11 cellular contexts compared by ENCODE assay signal in genomic region chr6:6697620-6698019, GRCh38.
DNase-seq lines count a peak whose midpoint lies in the region; ATAC-seq and TF ChIP-seq lines count a peak whose summit lies in the region.
"Had no signal": no experiment of that assay in that cellular context is flagged by ENCODE, and none has a peak within 500 bp of the region (broad histone marks: within the 10 kb centered on the region; RNA-seq: fewer than 3 reads in every experiment).

No MANE protein-coding gene starts in this region.

- intact Hi-C loops in psoas muscle (cut with DNase I) = no loop called here

- no peak overlapping the region for H2AK5ac ChIP-seq in trophoblast cell (ENCODE audit: low read length)

- no CpG with 5 or more reads among the region's 3 CpGs for WGBS in trophoblast cell (ENCODE audit: extremely low coverage, insufficient coverage, insufficient read length)
- 82 to 92% (median 92%) methylated on average over 3 of the region's 3 CpGs for WGBS in psoas muscle, 3 donors

- no peak overlapping the region for H3K4me2 ChIP-seq in trophoblast cell (ENCODE audit: low read length)
- H3K4me2 ChIP-seq: KMS-11 had no signal

- H3K36me3 Mint-ChIP-seq in activated T-cell treated with anti-CD3 and anti-CD28 coated beads, Interleukin-2, amount 50 U/mL, for 4 hours (ENCODE audit: insufficient read depth) = no peaks in the 10 kb centered on the region

- no peaks in the 10 kb centered on the region for H3K27me3 ChIP-seq in trophoblast cell (ENCODE audit: insufficient read depth, low read length)
- H3K27me3 ChIP-seq in psoas muscle (ENCODE audit: insufficient read depth in 3 of 3, low read length in 2 of 3) = no peaks in the 10 kb centered on the region
- H3K27me3 ChIP-seq: upper lobe of right lung had no signal

- no peak overlapping the region for H3K27ac ChIP-seq in trophoblast cell (ENCODE audit: low read depth, low read length)
- H3K27ac ChIP-seq in psoas muscle = no peak overlapping the region
- H3K27ac ChIP-seq: 22Rv1, KMS-11 had no signal

- H2AFZ ChIP-seq in trophoblast cell (ENCODE audit: insufficient read depth, low read length, poor library complexity) = no peak overlapping the region

- H2BK120ac ChIP-seq in trophoblast cell (ENCODE audit: insufficient read depth, low read length, poor library complexity) = no peak overlapping the region

- H2BK12ac ChIP-seq in trophoblast cell (ENCODE audit: low read length) = no peak overlapping the region

- TF ChIP-seq CTCF in psoas muscle (IDR thresholded peaks at IDR 0.05) = no peak

- no peak overlapping the region for H3K9ac ChIP-seq in trophoblast cell (ENCODE audit: low read length)
- H3K9ac ChIP-seq: KMS-11 had no signal

- H3K9me3 ChIP-seq in trophoblast cell (ENCODE audit: insufficient read depth, low read depth, low read length) (no peaks in the 10 kb centered on the region), psoas muscle (no peaks in the 10 kb centered on the region)
- H3K9me3 ChIP-seq: upper lobe of right lung had no signal

- H2BK5ac ChIP-seq in trophoblast cell (ENCODE audit: low read depth, low read length, poor library complexity) = no peak overlapping the region

- no peaks in the 10 kb centered on the region for H3K79me2 ChIP-seq in trophoblast cell (ENCODE audit: control insufficient read depth, insufficient read depth, low read length, poor library complexity)

- no peak overlapping the region for H3K4ac ChIP-seq in trophoblast cell (ENCODE audit: low read depth, low read length)

- H3K27me3 Mint-ChIP-seq in activated T-cell treated with anti-CD3 and anti-CD28 coated beads, Interleukin-2, amount 50 U/mL, for 4 hours (ENCODE audit: low read depth) = peaks cover 7% of the 10 kb centered on the region

- ATAC-seq in esophagus mucosa = peak; percentile 39
- ATAC-seq in psoas muscle = no peak
- ATAC-seq in activated T-cell treated with anti-CD3 and anti-CD28 coated beads, Interleukin-2, amount 50 U/mL, for 4 hours = no peak

- no peaks in the 10 kb centered on the region for H3K36me3 ChIP-seq in trophoblast cell (ENCODE audit: control insufficient read depth in 1 of 2, insufficient read depth in 2 of 2, low read length in 2 of 2)
- H3K36me3 ChIP-seq in psoas muscle (ENCODE audit: insufficient read depth in 1 of 2, low read depth in 1 of 2) = no peaks in the 10 kb centered on the region
- H3K36me3 ChIP-seq: upper lobe of right lung had no signal

- no peak overlapping the region for H4K12ac ChIP-seq in trophoblast cell (ENCODE audit: low read depth, low read length)

- no peak overlapping the region for H3K23ac ChIP-seq in trophoblast cell (ENCODE audit: low read length)

- no peak overlapping the region for H4K8ac ChIP-seq in trophoblast cell (ENCODE audit: low read depth, low read length)

- H3K18ac ChIP-seq in trophoblast cell (ENCODE audit: low read length) = no peak overlapping the region

- no peaks in the 10 kb centered on the region for H3K79me1 ChIP-seq in trophoblast cell (ENCODE audit: low read length)

- DNase-seq in DMS 273 (lab: John Stamatoyannopoulos, UW; ENCODE audit: unreplicated experiment) = peak; percentile 25
- DNase-seq in DMS 273 treated with DMSO at 0.1 percent for 48 hours (lab: John Stamatoyannopoulos, UW) = no peak
- peak; percentile 77 for DNase-seq in NCI-H2171 treated with DMSO at 0.1 percent for 48 hours (lab: John Stamatoyannopoulos, UW)
- peak; percentile 87 to 97 for DNase-seq in trophoblast cell
- DNase-seq in iPS-NIHi7 (ENCODE audit: extremely low spot score) = no peak
- no peak for DNase-seq in psoas muscle
- DNase-seq in activated T-cell treated with anti-CD3 and anti-CD28 coated beads, Interleukin-2, amount 50 U/mL, for 4 hours = no peak

- no peaks in the 10 kb centered on the region for H3K9me3 Mint-ChIP-seq in activated T-cell treated with anti-CD3 and anti-CD28 coated beads, Interleukin-2, amount 50 U/mL, for 4 hours

- H3K4me3 ChIP-seq in trophoblast cell (ENCODE audit: low read depth, low read length) = no peak overlapping the region
- no peak overlapping the region for H3K4me3 ChIP-seq in psoas muscle
- H3K4me3 ChIP-seq: upper lobe of right lung had no signal

- H3K4me1 ChIP-seq in trophoblast cell (ENCODE audit: control insufficient read depth in 1 of 2, insufficient read depth in 2 of 2, low read length in 2 of 2) = peaks cover 0 to 2% of the 10 kb centered on the region in 2 experiments
- peaks cover 8% of the 10 kb centered on the region for H3K4me1 ChIP-seq in psoas muscle

- H3K14ac ChIP-seq in trophoblast cell (ENCODE audit: low read length) = no peak overlapping the region

- no peaks in the 10 kb centered on the region for H3K4me1 Mint-ChIP-seq in activated T-cell treated with anti-CD3 and anti-CD28 coated beads, Interleukin-2, amount 50 U/mL, for 4 hours (ENCODE audit: low read depth)

- no peak overlapping the region for H4K91ac ChIP-seq in trophoblast cell (ENCODE audit: low read depth, low read length)

- no peak overlapping the region for H3K4me3 Mint-ChIP-seq in activated T-cell treated with anti-CD3 and anti-CD28 coated beads, Interleukin-2, amount 50 U/mL, for 4 hours

Comparison
In these comparisons a context has a peak if more than half of its experiments do, and no peak if none do; other contexts are left out.
1. DNase-seq: peak in DMS 273 (single experiment), NCI-H2171 treated with DMSO at 0.1 percent for 48 hours (single experiment) and trophoblast cell (2 of 2); none in DMS 273 treated with DMSO at 0.1 percent for 48 hours (single experiment), iPS-NIHi7 (single experiment), psoas muscle (0 of 2) and activated T-cell treated with anti-CD3 and anti-CD28 coated beads, Interleukin-2, amount 50 U/mL, for 4 hours (single experiment).